ENCODE assay signal across 8 cellular contexts in genomic region chr1:63522891-63523728, GRCh38. TPM values are rescaled to one million over a fixed set of nuclear protein-coding genes. Genes with fewer than 3 reads are reported as not detected.
A peak's percentile ranks its signal among the peaks of the same experiment; 100 is the strongest.
DNase-seq lines count a peak whose midpoint lies in the region; ATAC-seq and TF ChIP-seq lines count a peak whose summit lies in the region.

TSS of gene EFCAB7 (plus strand) at chr1:63523525. CDS start at chr1:63525573, 2,048 bp downstream.
TSS of gene ITGB3BP (minus strand) at chr1:63523225. CDS start at chr1:63523133, 92 bp downstream.

- no peaks in the 10 kb centered on the region for H3K9me3 ChIP-seq in SK-N-MC (ENCODE audit: low read depth, low read length)

- peaks cover 34% of the 10 kb centered on the region for H3K4me1 Mint-ChIP-seq in HFFc6 (ENCODE audit: low read depth)

- H3K27me3 ChIP-seq in GM06990 (replicated peaks; ENCODE audit: control insufficient read depth, insufficient read depth, low read length), result no peaks in the 10 kb centered on the region

- H3K9ac ChIP-seq in SK-N-MC (ENCODE audit: insufficient read length), result peak within 1 kb of the TSS; percentile 94

- H3K27ac Mint-ChIP-seq in HFFc6, result peak within 1 kb of the TSS; percentile 99
- peak within 1 kb of the TSS; percentile 96 to 99 for H3K27ac Mint-ChIP-seq in activated naive CD4-positive, alpha-beta T cell treated with anti-CD3 and anti-CD28 coated beads, Interleukin-2, amount 50 U/mL, for 72 hours

- H3K9me3 Mint-ChIP-seq in HFFc6, result no peaks in the 10 kb centered on the region
- no peaks in the 10 kb centered on the region for H3K9me3 Mint-ChIP-seq in activated naive CD4-positive, alpha-beta T cell treated with anti-CD3 and anti-CD28 coated beads, Interleukin-2, amount 50 U/mL, for 72 hours

- TF ChIP-seq CTCF in GM06990 (IDR thresholded peaks at IDR 0.05; ENCODE audit: insufficient read depth, low read length, poor library complexity, severe bottlenecking) (no peak), HFFc6 (IDR thresholded peaks at IDR 0.05) (no peak)

- peak within 1 kb of the TSS; percentile 98 for H3K4me3 Mint-ChIP-seq in HFFc6

- peak within 1 kb of the TSS; percentile 93 for H3K27ac ChIP-seq in SK-N-MC
- H3K27ac ChIP-seq in temporal lobe (ENCODE audit: low read depth, low read length), result peak within 1 kb of the TSS; percentile 98

- peak; percentile 88 to 95 for ATAC-seq in activated naive CD4-positive, alpha-beta T cell treated with anti-CD3 and anti-CD28 coated beads, Interleukin-2, amount 50 U/mL, for 72 hours

- DNase-seq in GM06990 (ENCODE audit: extremely low read depth, insufficient read length) (peak; percentile 95), HFFc6 (peak; percentile 97), NAMALWA (ENCODE audit: low spot score) (peak; percentile 98), SK-N-MC (ENCODE audit: low read depth, low spot score) (peak; percentile 72), glomerular visceral epithelial cell (ENCODE audit: extremely low spot score) (peak; percentile 97), occipital lobe (lab: John Stamatoyannopoulos, UW) (peak; percentile 88)
- peak; percentile 84 to 85 for DNase-seq in activated naive CD4-positive, alpha-beta T cell treated with anti-CD3 and anti-CD28 coated beads, Interleukin-2, amount 50 U/mL, for 72 hours (ENCODE audit: low spot score in 2 of 2)

- H3K4me3 ChIP-seq in GM06990 (replicated peaks; ENCODE audit: low read depth, low read length) (peak within 1 kb of the TSS; percentile 76), SK-N-MC (peak within 1 kb of the TSS; percentile 95)

- no peaks in the 10 kb centered on the region; the same call in 1 of the 2 replicates for H3K27me3 Mint-ChIP-seq in HFFc6 (ENCODE audit: insufficient read depth)

- no peaks in the 10 kb centered on the region for H3K36me3 Mint-ChIP-seq in HFFc6 (ENCODE audit: low read depth)
- H3K36me3 Mint-ChIP-seq in activated naive CD4-positive, alpha-beta T cell treated with anti-CD3 and anti-CD28 coated beads, Interleukin-2, amount 50 U/mL, for 72 hours, result peaks cover 8 to 14% of the 10 kb centered on the region in 2 donors

- H3K36me3 ChIP-seq in GM06990 (ENCODE audit: control insufficient read depth, insufficient read depth, low read length) (no peaks in the 10 kb centered on the region), SK-N-MC (ENCODE audit: insufficient read depth, low read length) (peaks cover 16% of the 10 kb centered on the region)

RNA-seq across cellular contexts. Expression of gene EFCAB7, which starts in this region (rescaled TPM):
- total RNA-seq in HFFc6 (2021; fragmentation: NEBNext Ultra II Directional; extraction: Animal tissue kit (Norgen Biotek cat#: 25700)), result 1 to 10 TPM; 3.2 to 4.5 (median 4.0) TPM
- total RNA-seq in activated naive CD4-positive, alpha-beta T cell treated with anti-CD3 and anti-CD28 coated beads, Interleukin-2, amount 50 U/mL, for 72 hours, result 10 to 100 TPM in 1 of 2 donors, 1 to 10 TPM in 1; 8.4 to 18.7 TPM
- total RNA-seq in occipital lobe, result 51.5 TPM
- 41.8 TPM for total RNA-seq in temporal lobe

RNA-seq across cellular contexts. Expression of gene ITGB3BP, which starts in this region (rescaled TPM):
- 10 to 100 TPM; 16.7 to 25.1 (median 22.3) TPM for total RNA-seq in HFFc6 (2021; fragmentation: NEBNext Ultra II Directional; extraction: Animal tissue kit (Norgen Biotek cat#: 25700))
- total RNA-seq in activated naive CD4-positive, alpha-beta T cell treated with anti-CD3 and anti-CD28 coated beads, Interleukin-2, amount 50 U/mL, for 72 hours, result 10 to 100 TPM; 45.7 to 74.3 TPM
- 36.8 TPM for total RNA-seq in occipital lobe
- 17.0 TPM for total RNA-seq in temporal lobe

Comparison
In these comparisons a context has a peak if more than half of its experiments do, and no peak if none do; other contexts are left out.
1. Peak in every context shown above with its lines: DNase-seq, ATAC-seq, H3K4me3 ChIP-seq and H3K27ac ChIP-seq.